ENCODE assay signal across 26 cellular contexts in genomic region chr16:1583180-1583579, GRCh38. TPM values are rescaled to one million over a fixed set of nuclear protein-coding genes. Genes with fewer than 3 reads are reported as not detected.
"Had no signal": no experiment of that assay in that cellular context is flagged by ENCODE, and none has a peak within 500 bp of the region (broad histone marks: within the 10 kb centered on the region; RNA-seq: fewer than 3 reads in every experiment).

No MANE protein-coding gene starts in this region.

- H3K4me3 Mint-ChIP-seq: activated B cell treated with CpG ODN at 0.5 μM for 24 hours; activated CD8-positive, alpha-beta T cell treated with anti-CD3 and anti-CD28 coated beads for 36 hours; activated naive CD4-positive, alpha-beta T cell treated with anti-CD3 and anti-CD28 coated beads, Interleukin-2, amount 50 U/mL, for 24 hours; activated naive CD8-positive, alpha-beta T cell treated with anti-CD3 and anti-CD28 coated beads, Interleukin-2, amount 50 U/mL, for 24 hours; activated T-cell treated with anti-CD3 and anti-CD28 coated beads, Interleukin-2, amount 50 U/mL, for 4 hours; activated T-helper 17 cell treated with anti-CD3 and anti-CD28 coated beads, Interleukin-2, amount 50 U/mL, for 72 hours; naive thymus-derived CD4-positive, alpha-beta T cell; stimulated activated naive B cell treated with anti-CD40 and anti-IgM and Interleukin-4, amounts not matched to agents 10 μg/mL and 1 μg/mL and 100 μg/mL, for 72 hours; T-helper 17 cell had no signal

- H3K9me3 ChIP-seq: colonic mucosa, gastroesophageal sphincter, right atrium auricular region, suprapubic skin, tibial artery had no signal

- H3K27ac Mint-ChIP-seq: activated B cell treated with CpG ODN at 0.5 μM for 24 hours; activated CD8-positive, alpha-beta T cell treated with anti-CD3 and anti-CD28 coated beads for 36 hours; activated naive CD4-positive, alpha-beta T cell treated with anti-CD3 and anti-CD28 coated beads, Interleukin-2, amount 50 U/mL, for 24 hours; activated naive CD8-positive, alpha-beta T cell treated with anti-CD3 and anti-CD28 coated beads, Interleukin-2, amount 50 U/mL, for 24 hours; activated T-helper 17 cell treated with anti-CD3 and anti-CD28 coated beads, Interleukin-2, amount 50 U/mL, for 72 hours; naive thymus-derived CD4-positive, alpha-beta T cell; stimulated activated naive B cell treated with anti-CD40 and anti-IgM and Interleukin-4, amounts not matched to agents 10 μg/mL and 1 μg/mL and 100 μg/mL, for 72 hours; T-helper 17 cell had no signal

- DNase-seq: activated B cell treated with CpG ODN at 0.5 μM for 24 hours; activated CD4-positive, alpha-beta T cell treated with anti-CD3 and anti-CD28 coated beads, Interleukin-2, amount 50 U/mL, for 1 hour; activated CD8-positive, alpha-beta T cell treated with anti-CD3 and anti-CD28 coated beads for 36 hours; activated gamma-delta T cell treated with Interleukin-2 at 50 U/mL for 16 hours; activated naive CD8-positive, alpha-beta T cell treated with anti-CD3 and anti-CD28 coated beads, Interleukin-2, amount 50 U/mL, for 24 hours; activated T-cell treated with anti-CD3 and anti-CD28 coated beads, Interleukin-2, amount 50 U/mL, for 4 hours; colonic mucosa; effector CD8-positive, alpha-beta T cell; head of caudate nucleus; hypothalamus; midbrain; naive thymus-derived CD4-positive, alpha-beta T cell; nucleus accumbens; stimulated activated CD4-positive, alpha-beta T cell treated with anti-CD3 and anti-CD28 coated beads, Interleukin-15, amount 100 ng/mL, for 24 hours; stimulated activated CD4-positive, alpha-beta T cell treated with anti-CD3 and anti-CD28 coated beads, Interleukin-2, amount 100 ng/mL, for 24 hours; stimulated activated naive B cell treated with anti-CD40 and anti-IgM and Interleukin-4, amounts not matched to agents 10 μg/mL and 1 μg/mL and 100 μg/mL, for 72 hours; T-helper 17 cell; T1000; tibial artery had no signal

- ATAC-seq: activated CD8-positive, alpha-beta T cell treated with anti-CD3 and anti-CD28 coated beads for 36 hours; activated naive CD8-positive, alpha-beta T cell treated with anti-CD3 and anti-CD28 coated beads, Interleukin-2, amount 50 U/mL, for 24 hours; activated T-cell treated with anti-CD3 and anti-CD28 coated beads, Interleukin-2, amount 50 U/mL, for 4 hours; activated T-helper 17 cell treated with anti-CD3 and anti-CD28 coated beads, Interleukin-2, amount 50 U/mL, for 72 hours; gastroesophageal sphincter; naive thymus-derived CD4-positive, alpha-beta T cell; stimulated activated naive B cell treated with anti-CD40 and anti-IgM and Interleukin-4, amounts not matched to agents 10 μg/mL and 1 μg/mL and 100 μg/mL, for 72 hours; T-helper 17 cell had no signal

- H3K4me3 ChIP-seq: colonic mucosa, gastroesophageal sphincter, right atrium auricular region, suprapubic skin, tibial artery had no signal

- H3K9me3 Mint-ChIP-seq: activated CD8-positive, alpha-beta T cell treated with anti-CD3 and anti-CD28 coated beads for 36 hours; activated naive CD4-positive, alpha-beta T cell treated with anti-CD3 and anti-CD28 coated beads, Interleukin-2, amount 50 U/mL, for 24 hours; activated naive CD8-positive, alpha-beta T cell treated with anti-CD3 and anti-CD28 coated beads, Interleukin-2, amount 50 U/mL, for 24 hours; activated T-cell treated with anti-CD3 and anti-CD28 coated beads, Interleukin-2, amount 50 U/mL, for 4 hours; activated T-helper 17 cell treated with anti-CD3 and anti-CD28 coated beads, Interleukin-2, amount 50 U/mL, for 72 hours; naive thymus-derived CD4-positive, alpha-beta T cell had no signal

- H3K36me3 Mint-ChIP-seq: activated naive CD4-positive, alpha-beta T cell treated with anti-CD3 and anti-CD28 coated beads, Interleukin-2, amount 50 U/mL, for 24 hours had no signal

- H3K27ac ChIP-seq: colonic mucosa, gastroesophageal sphincter, right atrium auricular region, suprapubic skin, tibial artery had no signal

- H3K27me3 ChIP-seq: colonic mucosa, gastroesophageal sphincter, right atrium auricular region, suprapubic skin, tibial artery had no signal

- H3K4me1 Mint-ChIP-seq: activated B cell treated with CpG ODN at 0.5 μM for 24 hours; activated naive CD4-positive, alpha-beta T cell treated with anti-CD3 and anti-CD28 coated beads, Interleukin-2, amount 50 U/mL, for 24 hours; activated naive CD8-positive, alpha-beta T cell treated with anti-CD3 and anti-CD28 coated beads, Interleukin-2, amount 50 U/mL, for 24 hours; activated T-helper 17 cell treated with anti-CD3 and anti-CD28 coated beads, Interleukin-2, amount 50 U/mL, for 72 hours; naive thymus-derived CD4-positive, alpha-beta T cell; stimulated activated naive B cell treated with anti-CD40 and anti-IgM and Interleukin-4, amounts not matched to agents 10 μg/mL and 1 μg/mL and 100 μg/mL, for 72 hours had no signal

- H3K4me1 ChIP-seq: colonic mucosa, gastroesophageal sphincter, right atrium auricular region, suprapubic skin, tibial artery had no signal

- H3K36me3 ChIP-seq: colonic mucosa had no signal

- H3K27me3 Mint-ChIP-seq: activated B cell treated with CpG ODN at 0.5 μM for 24 hours; activated CD8-positive, alpha-beta T cell treated with anti-CD3 and anti-CD28 coated beads for 36 hours; activated naive CD4-positive, alpha-beta T cell treated with anti-CD3 and anti-CD28 coated beads, Interleukin-2, amount 50 U/mL, for 24 hours; activated naive CD8-positive, alpha-beta T cell treated with anti-CD3 and anti-CD28 coated beads, Interleukin-2, amount 50 U/mL, for 24 hours; activated T-helper 17 cell treated with anti-CD3 and anti-CD28 coated beads, Interleukin-2, amount 50 U/mL, for 72 hours; naive thymus-derived CD4-positive, alpha-beta T cell; stimulated activated naive B cell treated with anti-CD40 and anti-IgM and Interleukin-4, amounts not matched to agents 10 μg/mL and 1 μg/mL and 100 μg/mL, for 72 hours; T-helper 17 cell had no signal

RNA-seq across cellular contexts. Expression of gene TMEM204, which starts 49.7 kb away (rescaled TPM):
- total RNA-seq: epithelial cell of proximal tubule had no signal
- polyA plus RNA-seq: neural cell had no signal
